ENCODE assay signal across 18 cellular contexts in the genomic region with DNA sequence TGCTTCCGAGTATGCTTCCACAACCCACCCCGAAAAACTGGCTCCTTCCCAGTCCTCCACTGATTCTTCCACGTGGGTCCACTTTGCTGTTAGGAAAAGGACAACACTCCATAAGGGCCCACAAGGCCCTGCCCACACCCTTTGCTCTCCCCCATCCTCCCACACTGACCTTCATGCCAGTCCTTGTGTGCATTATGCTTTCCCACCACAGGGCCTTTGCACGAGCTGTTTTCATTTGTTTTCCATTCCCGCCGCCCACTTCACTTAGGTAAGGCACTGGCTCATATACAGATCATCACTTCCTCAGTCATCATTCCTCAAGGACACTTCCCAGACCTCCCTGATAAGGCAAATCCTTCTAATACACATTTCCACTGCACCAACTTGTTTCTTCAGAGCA.
"Had no signal": no experiment of that assay in that cellular context is flagged by ENCODE, and none has a peak within 500 bp of the region (broad histone marks: within the 10 kb centered on the region; RNA-seq: fewer than 3 reads in every experiment).

No MANE protein-coding gene starts in this region.

- H3K36me3 ChIP-seq: gastroesophageal sphincter, left lung, right atrium auricular region had no signal

- H3K9me3 ChIP-seq: gastroesophageal sphincter, left lung, right atrium auricular region had no signal

- H3K4me1 Mint-ChIP-seq: activated naive CD4-positive, alpha-beta T cell treated with anti-CD3 and anti-CD28 coated beads, Interleukin-2, amount 50 U/mL, for 24 hours; central memory CD8-positive, alpha-beta T cell had no signal

- H3K27me3 Mint-ChIP-seq: type B pancreatic cell had no signal

- H3K36me3 Mint-ChIP-seq: activated naive CD4-positive, alpha-beta T cell treated with anti-CD3 and anti-CD28 coated beads, Interleukin-2, amount 50 U/mL, for 24 hours; brain; type B pancreatic cell had no signal

- H3K27ac Mint-ChIP-seq: activated naive CD4-positive, alpha-beta T cell treated with anti-CD3 and anti-CD28 coated beads, Interleukin-2, amount 50 U/mL, for 24 hours; activated T-helper 2 cell treated with anti-CD3 and anti-CD28 coated beads, Interferon-gamma antibody, Interleukin-2, Interleukin-4, amounts not matched to agents 10 μg/mL and 5 μg/mL and 100 μg/mL, durations not matched to agents 14 hours and 24 hours and 36 hours; type B pancreatic cell had no signal

- H3K4me3 ChIP-seq: gastroesophageal sphincter, left lung, right atrium auricular region, skin epidermis had no signal

- H3K4me3 Mint-ChIP-seq: activated naive CD4-positive, alpha-beta T cell treated with anti-CD3 and anti-CD28 coated beads, Interleukin-2, amount 50 U/mL, for 24 hours; central memory CD8-positive, alpha-beta T cell; type B pancreatic cell had no signal

- H3K27me3 ChIP-seq: left lung, right atrium auricular region had no signal

- DNase-seq: activated CD4-positive, alpha-beta T cell treated with anti-CD3 and anti-CD28 coated beads for 48 hours; activated CD8-positive, alpha-beta memory T cell treated with anti-CD3 and anti-CD28 coated beads for 24 hours; amniotic stem cell; cortex of kidney; effector memory CD4-positive, alpha-beta T cell; left lung; mesenchymal stem cell; T-helper 9 cell had no signal

- H3K9me3 Mint-ChIP-seq: activated naive CD4-positive, alpha-beta T cell treated with anti-CD3 and anti-CD28 coated beads, Interleukin-2, amount 50 U/mL, for 24 hours; activated T-helper 2 cell treated with anti-CD3 and anti-CD28 coated beads, Interferon-gamma antibody, Interleukin-2, Interleukin-4, amounts not matched to agents 10 μg/mL and 5 μg/mL and 100 μg/mL, durations not matched to agents 14 hours and 24 hours and 36 hours; central memory CD8-positive, alpha-beta T cell; type B pancreatic cell had no signal

- FAIRE-seq: keratinocyte had no signal

- H3K27ac ChIP-seq: gastroesophageal sphincter, left lung, right atrium auricular region, skin epidermis, VCaP had no signal
